ENCODE assay signal across 18 cellular contexts in the genomic region with DNA sequence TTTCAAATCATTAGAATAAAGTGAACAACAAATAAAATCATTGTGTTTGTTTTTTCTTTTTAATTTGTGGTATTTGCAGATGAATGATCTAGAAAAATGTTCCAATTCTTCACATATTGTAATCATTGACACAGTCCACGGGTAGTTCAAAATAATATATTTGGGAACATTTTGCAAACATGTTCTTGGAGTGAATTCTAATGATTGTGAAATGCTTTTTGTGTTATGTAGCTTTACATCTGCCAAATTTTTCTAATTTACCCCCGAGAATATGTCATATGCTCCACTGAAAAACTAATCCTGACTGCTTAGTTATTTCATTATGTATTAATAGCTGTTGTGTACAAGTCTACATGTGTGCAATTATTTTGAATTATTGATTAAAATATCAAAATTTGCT.
"Had no signal": no experiment of that assay in that cellular context is flagged by ENCODE, and none has a peak within 500 bp of the region (broad histone marks: within the 10 kb centered on the region; RNA-seq: fewer than 3 reads in every experiment).

No MANE protein-coding gene starts in this region.

- H3K27me3 Mint-ChIP-seq: activated CD4-positive, alpha-beta memory T cell treated with anti-CD3 and anti-CD28 coated beads, Interleukin-2, amount 10 ng/mL, durations not matched to agents 7 days and 5 days; activated naive CD4-positive, alpha-beta T cell treated with anti-CD3 and anti-CD28 coated beads, Interleukin-2, amount 10 ng/mL, durations not matched to agents 7 days and 5 days; naive B cell had no signal

- H3K4me3 Mint-ChIP-seq: activated CD4-positive, alpha-beta memory T cell treated with anti-CD3 and anti-CD28 coated beads, Interleukin-2, amount 10 ng/mL, durations not matched to agents 7 days and 5 days; activated naive CD4-positive, alpha-beta T cell treated with anti-CD3 and anti-CD28 coated beads, Interleukin-2, amount 10 ng/mL, durations not matched to agents 7 days and 5 days; activated T-cell treated with anti-CD3 and anti-CD28 coated beads, Interleukin-2, amount 50 U/mL, for 72 hours; naive B cell had no signal

- DNase-seq: activated CD4-positive, alpha-beta memory T cell treated with anti-CD3 and anti-CD28 coated beads, Interleukin-2, amount 10 ng/mL, durations not matched to agents 7 days and 5 days; activated CD4-positive, alpha-beta T cell treated with anti-CD3 and anti-CD28 coated beads for 48 hours; activated effector memory CD4-positive, alpha-beta T cell treated with Interleukin-2 at 50 U/mL for 16 hours; activated naive CD4-positive, alpha-beta T cell treated with anti-CD3 and anti-CD28 coated beads, Interleukin-2, amount 10 ng/mL, durations not matched to agents 7 days and 5 days; activated T-cell treated with anti-CD3 and anti-CD28 coated beads, Interleukin-2, amount 50 U/mL, for 72 hours; body of pancreas; caudate nucleus; esophagus squamous epithelium; heart right ventricle; kidney; naive B cell; nucleus accumbens; posterior cingulate gyrus; stimulated activated CD4-positive, alpha-beta T cell treated with anti-CD3 and anti-CD28 coated beads, Interleukin-4, amount 100 ng/mL, for 24 hours; stimulated activated naive CD4-positive, alpha-beta T cell treated with Interleukin-2 at 50 U/mL for 16 hours had no signal

- ATAC-seq: activated T-cell treated with anti-CD3 and anti-CD28 coated beads, Interleukin-2, amount 50 U/mL, for 72 hours; body of pancreas; SK-N-SH treated with all-trans-retinoic acid at 6 μM for 48 hours had no signal

- H3K27ac Mint-ChIP-seq: activated CD4-positive, alpha-beta memory T cell treated with anti-CD3 and anti-CD28 coated beads, Interleukin-2, amount 10 ng/mL, durations not matched to agents 7 days and 5 days; activated naive CD4-positive, alpha-beta T cell treated with anti-CD3 and anti-CD28 coated beads, Interleukin-2, amount 10 ng/mL, durations not matched to agents 7 days and 5 days; activated T-cell treated with anti-CD3 and anti-CD28 coated beads, Interleukin-2, amount 50 U/mL, for 72 hours; naive B cell had no signal

- H3K9me3 ChIP-seq: body of pancreas, esophagus squamous epithelium, heart right ventricle, tibial artery had no signal

- H3K9me3 Mint-ChIP-seq: activated naive CD4-positive, alpha-beta T cell treated with anti-CD3 and anti-CD28 coated beads, Interleukin-2, amount 10 ng/mL, durations not matched to agents 7 days and 5 days had no signal

- H3K4me3 ChIP-seq: body of pancreas, esophagus squamous epithelium, heart right ventricle, lung, tibial artery had no signal

- H3K36me3 ChIP-seq: esophagus squamous epithelium, heart right ventricle, tibial artery had no signal

- H3K27ac ChIP-seq: body of pancreas, esophagus squamous epithelium, heart right ventricle had no signal

- H3K4me1 Mint-ChIP-seq: activated CD4-positive, alpha-beta memory T cell treated with anti-CD3 and anti-CD28 coated beads, Interleukin-2, amount 10 ng/mL, durations not matched to agents 7 days and 5 days; activated naive CD4-positive, alpha-beta T cell treated with anti-CD3 and anti-CD28 coated beads, Interleukin-2, amount 10 ng/mL, durations not matched to agents 7 days and 5 days; naive B cell had no signal

- H3K36me3 Mint-ChIP-seq: activated naive CD4-positive, alpha-beta T cell treated with anti-CD3 and anti-CD28 coated beads, Interleukin-2, amount 10 ng/mL, durations not matched to agents 7 days and 5 days; naive B cell had no signal

- H3K4me1 ChIP-seq: body of pancreas, esophagus squamous epithelium, heart right ventricle had no signal

- H3K27me3 ChIP-seq: body of pancreas, esophagus squamous epithelium, heart right ventricle, tibial artery had no signal
